9 cellular contexts compared by ENCODE assay signal in the genomic region with DNA sequence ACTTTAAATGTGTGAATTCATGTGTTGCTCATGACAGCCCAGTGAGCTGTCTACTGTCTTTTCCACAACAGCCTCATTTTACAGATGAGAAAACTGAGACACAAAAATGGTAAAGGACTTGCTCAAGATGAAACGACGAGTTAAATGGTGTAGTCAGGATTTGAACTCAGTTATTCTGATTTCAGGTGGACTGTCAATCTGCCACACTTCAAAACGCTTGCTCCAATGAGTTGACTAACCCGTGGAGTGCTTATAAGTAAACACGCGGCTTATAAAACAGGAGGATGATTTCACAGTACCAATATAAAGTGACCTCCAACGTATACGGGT. TPM values are rescaled to one million over a fixed set of nuclear protein-coding genes. Genes with fewer than 3 reads are reported as not detected.
DNase-seq lines count a peak whose midpoint lies in the region; ATAC-seq, FAIRE-seq and TF ChIP-seq lines count a peak whose summit lies in the region.
"Had no signal": no experiment of that assay in that cellular context is flagged by ENCODE, and none has a peak within 500 bp of the region (broad histone marks: within the 10 kb centered on the region; RNA-seq: fewer than 3 reads in every experiment).

No MANE protein-coding gene starts in this region.

- H3K27ac ChIP-seq in OCI-LY1 (ENCODE audit: low read depth, low read length, poor library complexity, severe bottlenecking), result peak overlapping the region; percentile 78

- peaks cover 19% of the 10 kb centered on the region for H3K4me1 Mint-ChIP-seq in endothelial cell (ENCODE audit: unreplicated experiment)
- peaks cover 17% of the 10 kb centered on the region for H3K4me1 Mint-ChIP-seq in progenitor cell of endocrine pancreas (ENCODE audit: low read depth)

- no peaks in the 10 kb centered on the region for H3K9me2 ChIP-seq in OCI-LY1 (ENCODE audit: low read depth, low read length)

- peaks cover 6% of the 10 kb centered on the region; the same call in 1 of the 2 replicates for H3K36me3 ChIP-seq in OCI-LY1 (ENCODE audit: insufficient read depth, low read length)

- peak overlapping the region; percentile 88 for H3K4me3 Mint-ChIP-seq in endothelial cell (ENCODE audit: unreplicated experiment)
- H3K4me3 Mint-ChIP-seq in progenitor cell of endocrine pancreas (ENCODE audit: low read depth), result peak overlapping the region; percentile 86

- no peaks in the 10 kb centered on the region for H3K27me3 Mint-ChIP-seq in endothelial cell (ENCODE audit: unreplicated experiment)
- no peaks in the 10 kb centered on the region for H3K27me3 Mint-ChIP-seq in progenitor cell of endocrine pancreas

- H4K20me1 ChIP-seq in OCI-LY1 (ENCODE audit: insufficient read depth, low read length), result no peaks in the 10 kb centered on the region

- no peak for ATAC-seq in HG02610 (IDR thresholded peaks at IDR 0.05; ENCODE audit: unreplicated experiment)

- no peaks in the 10 kb centered on the region for H3F3A ChIP-seq in OCI-LY1 (ENCODE audit: insufficient read depth, low read length)

- peak overlapping the region; percentile 89 for H3K4me2 ChIP-seq in OCI-LY1 (ENCODE audit: low read length)

- FAIRE-seq in D721Med (lab: Jason Lieb, UNC), result peak; percentile 6
- FAIRE-seq: bronchial epithelial cell had no signal

- H3K4me3 ChIP-seq in OCI-LY1 (ENCODE audit: low read depth, low read length, poor library complexity, severe bottlenecking), result peak overlapping the region; percentile 77

- H3K4me1 ChIP-seq in OCI-LY1 (ENCODE audit: insufficient read depth, low read length, severe bottlenecking), result peaks cover 32% of the 10 kb centered on the region

- H3K9me3 ChIP-seq in OCI-LY1 (ENCODE audit: low read length), result no peaks in the 10 kb centered on the region

- H3K27me3 ChIP-seq in OCI-LY1 (ENCODE audit: insufficient read depth, low read length), result no peaks in the 10 kb centered on the region

- peak overlapping the region; percentile 80; the same call in 1 of the 2 replicates for H3K9ac ChIP-seq in OCI-LY1 (ENCODE audit: low read length)

- DNase-seq in D721Med (ENCODE audit: insufficient read length, low spot score), result no peak
- no peak for DNase-seq in endothelial cell (ENCODE audit: low spot score)
- no peak for DNase-seq in progenitor cell of endocrine pancreas (ENCODE audit: low spot score, unreplicated experiment)
- no peak for DNase-seq in NCI-H1092 (lab: John Stamatoyannopoulos, UW)
- no peak for DNase-seq in hypothalamus (lab: John Stamatoyannopoulos, UW)
- no peak for DNase-seq in amniotic stem cell (lab: John Stamatoyannopoulos, UW)

- H3K27ac Mint-ChIP-seq in endothelial cell (ENCODE audit: unreplicated experiment) (no peak overlapping the region), progenitor cell of endocrine pancreas (peak overlapping the region; percentile 95)

- H3K9me3 Mint-ChIP-seq in endothelial cell (ENCODE audit: unreplicated experiment) (no peaks in the 10 kb centered on the region), progenitor cell of endocrine pancreas (ENCODE audit: low read depth) (no peaks in the 10 kb centered on the region)

- H3K36me3 Mint-ChIP-seq in endothelial cell (ENCODE audit: low read depth, unreplicated experiment) (peaks cover 4% of the 10 kb centered on the region), progenitor cell of endocrine pancreas (ENCODE audit: insufficient read depth) (no peaks in the 10 kb centered on the region)

- TF ChIP-seq CTCF in D721Med (IDR thresholded peaks at IDR 0.05; ENCODE audit: insufficient read depth, missing control alignments) (no peak), OCI-LY1 (IDR thresholded peaks at IDR 0.05; ENCODE audit: low read length) (no peak), endothelial cell (IDR thresholded peaks at IDR 0.05; ENCODE audit: unreplicated experiment) (no peak), progenitor cell of endocrine pancreas (IDR thresholded peaks at IDR 0.05; ENCODE audit: unreplicated experiment) (no peak)

- H3K79me2 ChIP-seq in OCI-LY1 (ENCODE audit: insufficient read depth, low read length), result peaks cover 29% of the 10 kb centered on the region

- peak overlapping the region; percentile 95 for H2AFZ ChIP-seq in OCI-LY1 (ENCODE audit: low read length)

RNA-seq across cellular contexts. Expression of a gene that starts 0.7 kb away (rescaled TPM):
- total RNA-seq in endothelial cell (ENCODE audit: unreplicated experiment) (6.7 TPM), progenitor cell of endocrine pancreas (12.9 and 14.9 TPM in 2 replicates)

RNA-seq across cellular contexts. Expression of a gene that starts 4.3 kb away (rescaled TPM):
- total RNA-seq in endothelial cell (ENCODE audit: unreplicated experiment) (1.6 TPM), progenitor cell of endocrine pancreas (2.4 and 2.8 TPM in 2 replicates)

RNA-seq across cellular contexts. Expression of a gene that starts 53.6 kb away (rescaled TPM):
- 8.6 TPM for total RNA-seq in endothelial cell (ENCODE audit: unreplicated experiment)
- 18.9 and 20.5 TPM in 2 replicates for total RNA-seq in progenitor cell of endocrine pancreas
